Comparison of ENCODE assay signal across 8 cellular contexts in genomic region chr3:32392530-32393302, GRCh38. TPM values are rescaled to one million over a fixed set of nuclear protein-coding genes. Genes with fewer than 3 reads are reported as not detected.
A peak's percentile ranks its signal among the peaks of the same experiment; 100 is the strongest.
DNase-seq lines count a peak whose midpoint lies in the region; ATAC-seq and TF ChIP-seq lines count a peak whose summit lies in the region.

No MANE protein-coding gene starts in this region.

- no peak for TF ChIP-seq RAD21 in neural cell (conservative IDR thresholded peaks at IDR 0.05)

- peak; percentile 15 for ATAC-seq in HG03432 (IDR thresholded peaks at IDR 0.05; ENCODE audit: unreplicated experiment)
- no peak for ATAC-seq in HG03565 (IDR thresholded peaks at IDR 0.05; ENCODE audit: unreplicated experiment)

- peak overlapping the region; percentile 74 for H2AFZ ChIP-seq in fibroblast of lung (ENCODE audit: low read length)
- no peak overlapping the region for H2AFZ ChIP-seq in neural cell (ENCODE audit: low read depth, low read length)

- H3K36me3 ChIP-seq in BLaER1, result peaks cover 6% of the 10 kb centered on the region; the same call in 1 of the 2 replicates
- no peaks in the 10 kb centered on the region for H3K36me3 ChIP-seq in fibroblast of lung (ENCODE audit: control insufficient read depth, insufficient read depth, low read length)
- H3K36me3 ChIP-seq in neural cell (ENCODE audit: insufficient read depth, low read length), result no peaks in the 10 kb centered on the region

- H3K27ac ChIP-seq in BLaER1 (peak overlapping the region; percentile 91), fibroblast of lung (ENCODE audit: insufficient read depth, low read length) (peak overlapping the region; percentile 57), neural cell (ENCODE audit: low read length) (no peak overlapping the region)

- peak; percentile 67 for DNase-seq in activated T-cell treated with anti-CD3 and anti-CD28 coated beads, Interleukin-2, amount 50 U/mL, for 24 hours
- DNase-seq in fibroblast of lung (ENCODE audit: low read depth in 2 of 2), result peak; percentile 70 to 80
- DNase-seq in DMS153 (lab: John Stamatoyannopoulos, UW), result no peak
- no peak for DNase-seq in islet precursor cell

- no peaks in the 10 kb centered on the region for H3K27me3 Mint-ChIP-seq in activated T-cell treated with anti-CD3 and anti-CD28 coated beads, Interleukin-2, amount 50 U/mL, for 24 hours

- H3K79me2 ChIP-seq in fibroblast of lung (ENCODE audit: control insufficient read depth, insufficient read depth, low read length) (peaks cover 4% of the 10 kb centered on the region), neural cell (replicated peaks; ENCODE audit: insufficient read depth, low read length) (no peaks in the 10 kb centered on the region)

- peaks cover 71% of the 10 kb centered on the region for H3K4me1 Mint-ChIP-seq in activated T-cell treated with anti-CD3 and anti-CD28 coated beads, Interleukin-2, amount 50 U/mL, for 24 hours (ENCODE audit: low read depth)

- no peaks in the 10 kb centered on the region for H3K9me3 Mint-ChIP-seq in activated T-cell treated with anti-CD3 and anti-CD28 coated beads, Interleukin-2, amount 50 U/mL, for 24 hours

- peak overlapping the region; percentile 98 for H3K27ac Mint-ChIP-seq in activated T-cell treated with anti-CD3 and anti-CD28 coated beads, Interleukin-2, amount 50 U/mL, for 24 hours

- peak overlapping the region; percentile 97 for H3K4me3 Mint-ChIP-seq in activated T-cell treated with anti-CD3 and anti-CD28 coated beads, Interleukin-2, amount 50 U/mL, for 24 hours

- H3K9ac ChIP-seq in BLaER1 (peak overlapping the region; percentile 92), fibroblast of lung (ENCODE audit: insufficient read depth, low read length) (peak overlapping the region; percentile 59), neural cell (ENCODE audit: low read length) (no peak overlapping the region)

- H3K4me1 ChIP-seq in BLaER1, result peaks cover 86% of the 10 kb centered on the region
- H3K4me1 ChIP-seq in fibroblast of lung (ENCODE audit: control insufficient read depth, extremely low read depth, insufficient read depth, low read length), result no peaks in the 10 kb centered on the region

- H4K20me1 ChIP-seq in BLaER1 (peaks cover 53% of the 10 kb centered on the region), fibroblast of lung (ENCODE audit: control insufficient read depth, extremely low read depth, insufficient read depth, low read length) (no peaks in the 10 kb centered on the region), neural cell (ENCODE audit: insufficient read depth) (no peaks in the 10 kb centered on the region)

- H3K27me3 ChIP-seq in BLaER1 (no peaks in the 10 kb centered on the region), fibroblast of lung (ENCODE audit: control insufficient read depth, insufficient read depth, low read length) (no peaks in the 10 kb centered on the region), neural cell (ENCODE audit: insufficient read depth, low read depth, low read length) (peaks cover 26% of the 10 kb centered on the region)

- TF ChIP-seq EP300 in neural cell (conservative IDR thresholded peaks at IDR 0.05; ENCODE audit: poor library complexity, severe bottlenecking), result no peak

- H3F3A ChIP-seq in neural cell (ENCODE audit: insufficient read depth, low read length, poor library complexity, severe bottlenecking), result no peaks in the 10 kb centered on the region

- peak overlapping the region; percentile 90 for H3K4me2 ChIP-seq in BLaER1
- H3K4me2 ChIP-seq in fibroblast of lung (ENCODE audit: extremely low read depth, insufficient read depth, low read length), result peak overlapping the region; percentile 80
- H3K4me2 ChIP-seq in neural cell (ENCODE audit: low read length), result no peak overlapping the region

- H3K36me3 Mint-ChIP-seq in activated T-cell treated with anti-CD3 and anti-CD28 coated beads, Interleukin-2, amount 50 U/mL, for 24 hours (ENCODE audit: low read depth), result peaks cover 27% of the 10 kb centered on the region

- H3K9me2 ChIP-seq in neural cell (ENCODE audit: insufficient read depth, low read length), result no peaks in the 10 kb centered on the region

- H3K9me3 ChIP-seq in BLaER1, result no peaks in the 10 kb centered on the region
- no peaks in the 10 kb centered on the region for H3K9me3 ChIP-seq in fibroblast of lung (ENCODE audit: control insufficient read depth, insufficient read depth, low read depth, low read length)
- no peaks in the 10 kb centered on the region for H3K9me3 ChIP-seq in neural cell (ENCODE audit: low read length)

- H3K4me3 ChIP-seq in BLaER1, result peak overlapping the region; percentile 89
- peak overlapping the region; percentile 48 to 81 (median 64) for H3K4me3 ChIP-seq in fibroblast of lung (replicated peaks in 1 of 4; ENCODE audit: control extremely low read depth in 1 of 4, insufficient read depth in 1 of 4, low read depth in 3 of 4, low read length in 4 of 4)
- H3K4me3 ChIP-seq in neural cell (ENCODE audit: low read length), result peak overlapping the region; percentile 68

- TF ChIP-seq CTCF in fibroblast of lung (conservative IDR thresholded peaks at IDR 0.05 in 1 of 2, IDR thresholded peaks at IDR 0.05 in 1 of 2; ENCODE audit: low read depth in 1 of 2, low read length in 2 of 2) (no peak), neural cell (IDR thresholded peaks at IDR 0.05; ENCODE audit: poor library complexity, severe bottlenecking) (no peak)

TF ChIP-seq in neural cell, 6 proteins besides CTCF, POLR2A, EP300 and RAD21:
- no peak for TF ChIP-seq TAF1 (IDR thresholded peaks at IDR 0.05; ENCODE audit: low read depth)
- no peak for TF ChIP-seq MXI1 (conservative IDR thresholded peaks at IDR 0.05; ENCODE audit: poor library complexity, severe bottlenecking)
- TF ChIP-seq, protein P1, sequence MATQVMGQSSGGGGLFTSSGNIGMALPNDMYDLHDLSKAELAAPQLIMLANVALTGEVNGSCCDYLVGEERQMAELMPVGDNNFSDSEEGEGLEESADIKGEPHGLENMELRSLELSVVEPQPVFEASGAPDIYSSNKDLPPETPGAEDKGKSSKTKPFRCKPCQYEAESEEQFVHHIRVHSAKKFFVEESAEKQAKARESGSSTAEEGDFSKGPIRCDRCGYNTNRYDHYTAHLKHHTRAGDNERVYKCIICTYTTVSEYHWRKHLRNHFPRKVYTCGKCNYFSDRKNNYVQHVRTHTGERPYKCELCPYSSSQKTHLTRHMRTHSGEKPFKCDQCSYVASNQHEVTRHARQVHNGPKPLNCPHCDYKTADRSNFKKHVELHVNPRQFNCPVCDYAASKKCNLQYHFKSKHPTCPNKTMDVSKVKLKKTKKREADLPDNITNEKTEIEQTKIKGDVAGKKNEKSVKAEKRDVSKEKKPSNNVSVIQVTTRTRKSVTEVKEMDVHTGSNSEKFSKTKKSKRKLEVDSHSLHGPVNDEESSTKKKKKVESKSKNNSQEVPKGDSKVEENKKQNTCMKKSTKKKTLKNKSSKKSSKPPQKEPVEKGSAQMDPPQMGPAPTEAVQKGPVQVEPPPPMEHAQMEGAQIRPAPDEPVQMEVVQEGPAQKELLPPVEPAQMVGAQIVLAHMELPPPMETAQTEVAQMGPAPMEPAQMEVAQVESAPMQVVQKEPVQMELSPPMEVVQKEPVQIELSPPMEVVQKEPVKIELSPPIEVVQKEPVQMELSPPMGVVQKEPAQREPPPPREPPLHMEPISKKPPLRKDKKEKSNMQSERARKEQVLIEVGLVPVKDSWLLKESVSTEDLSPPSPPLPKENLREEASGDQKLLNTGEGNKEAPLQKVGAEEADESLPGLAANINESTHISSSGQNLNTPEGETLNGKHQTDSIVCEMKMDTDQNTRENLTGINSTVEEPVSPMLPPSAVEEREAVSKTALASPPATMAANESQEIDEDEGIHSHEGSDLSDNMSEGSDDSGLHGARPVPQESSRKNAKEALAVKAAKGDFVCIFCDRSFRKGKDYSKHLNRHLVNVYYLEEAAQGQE (IDR thresholded peaks at IDR 0.05; ENCODE audit: borderline replicate concordance), result no peak
- no peak for TF ChIP-seq EZH2 (IDR thresholded peaks at IDR 0.05; ENCODE audit: borderline replicate concordance, insufficient read depth, low read length, poor library complexity, severe bottlenecking)
- no peak for TF ChIP-seq SMC3 (conservative IDR thresholded peaks at IDR 0.05; ENCODE audit: poor library complexity)
- TF ChIP-seq POLR2AphosphoS5 (IDR thresholded peaks at IDR 0.05), result no peak

RNA-seq across cellular contexts. Expression of gene CMTM7, which starts 1.1 kb away (rescaled TPM):
- total RNA-seq in fibroblast of lung, result 3.3 and 3.5 TPM in 2 replicates
- polyA plus RNA-seq in fibroblast of lung, result 9.3 and 14.3 TPM in 2 replicates
- 8.3 and 11.6 TPM in 2 replicates for polyA plus RNA-seq in fibroblast of lung (2012)
- 17.6 and 22.4 TPM in 2 replicates for polyA minus RNA-seq in fibroblast of lung (ENCODE audit: low replicate concordance)
- 0.57 TPM in 1 of 2 replicates, not detected in the other for polyA plus RNA-seq in neural cell
- not detected in 2 replicates for polyA minus RNA-seq in neural cell

Comparison
In these comparisons a context has a peak if more than half of its experiments do, and no peak if none do; other contexts are left out.
1. DNase-seq: peak in activated T-cell treated with anti-CD3 and anti-CD28 coated beads, Interleukin-2, amount 50 U/mL, for 24 hours (single experiment) and fibroblast of lung (2 of 2); none in DMS153 (single experiment) and islet precursor cell (single experiment).
2. Peak in every context shown above with its lines, with median percentiles within 50 percentile points of each other: H3K4me3 ChIP-seq.